11 cellular contexts compared by ENCODE assay signal in the genomic region with DNA sequence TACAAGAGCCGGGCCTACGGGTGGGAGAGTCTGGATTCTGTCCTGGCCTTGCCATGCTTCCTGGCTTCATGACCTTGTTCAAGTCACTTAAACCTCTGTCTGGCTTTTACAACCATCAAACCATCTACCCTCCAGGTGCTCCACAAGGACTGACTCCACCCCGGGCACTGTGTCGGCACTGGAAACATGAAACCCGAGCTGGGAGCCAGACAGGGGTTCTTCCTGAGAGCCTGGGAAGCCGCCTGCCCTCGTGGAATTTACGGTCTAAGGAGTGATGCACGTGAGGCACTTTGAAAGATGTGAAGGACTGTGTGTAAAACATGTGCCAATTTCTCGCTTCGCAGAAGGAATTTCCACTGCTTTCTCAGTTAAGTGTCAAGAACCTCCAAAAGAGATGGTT. TPM values are rescaled to one million over a fixed set of nuclear protein-coding genes. Genes with fewer than 3 reads are reported as not detected.
DNase-seq lines count a peak whose midpoint lies in the region; ATAC-seq and TF ChIP-seq lines count a peak whose summit lies in the region.
"Had no signal": no experiment of that assay in that cellular context is flagged by ENCODE, and none has a peak within 500 bp of the region (broad histone marks: within the 10 kb centered on the region; RNA-seq: fewer than 3 reads in every experiment).

No MANE protein-coding gene starts in this region.

- peak overlapping the region; percentile 47 for H3K27ac Mint-ChIP-seq in Caco-2 (ENCODE audit: unreplicated experiment)
- H3K27ac Mint-ChIP-seq: neural progenitor cell had no signal

- H3K27me3 ChIP-seq in Caco-2 (replicated peaks; ENCODE audit: control insufficient read depth, insufficient read depth, low read length) (no peaks in the 10 kb centered on the region), WERI-Rb-1 (ENCODE audit: insufficient read depth, low read depth, severe bottlenecking) (no peaks in the 10 kb centered on the region)
- H3K27me3 ChIP-seq: gastrocnemius medialis, neural progenitor cell had no signal

- H3K4me1 Mint-ChIP-seq in Caco-2 (ENCODE audit: low read depth, unreplicated experiment): no peaks in the 10 kb centered on the region

- TF ChIP-seq CTCF in Caco-2 (IDR thresholded peaks at IDR 0.05; ENCODE audit: insufficient read depth in 1 of 2, low read depth in 1 of 2, low read length in 1 of 2, severe bottlenecking in 1 of 2, unreplicated experiment in 1 of 2) (no peak), WERI-Rb-1 (IDR thresholded peaks at IDR 0.05; ENCODE audit: low read depth, low read length) (no peak)

- DNase-seq in Caco-2 (no peak), HEK293T (ENCODE audit: extremely low spot score) (peak; percentile 19), NCI-H524 (lab: John Stamatoyannopoulos, UW) (peak; percentile 56 to 73), iPS-NIHi7 (ENCODE audit: extremely low spot score) (peak; percentile 55), WERI-Rb-1 (no peak), NCI-H2227 (lab: John Stamatoyannopoulos, UW; ENCODE audit: unreplicated experiment) (no peak)
- DNase-seq in activated effector memory CD4-positive, alpha-beta T cell treated with Interleukin-2 at 50 U/mL for 16 hours: no peak
- DNase-seq: gastrocnemius medialis, SW 1271 had no signal

- intact Hi-C loops in Caco-2 (cut with micrococcal nuclease; ENCODE audit: unreplicated experiment): no loop called here

- no peaks in the 10 kb centered on the region for H3K9me3 Mint-ChIP-seq in Caco-2 (ENCODE audit: unreplicated experiment)

- H3K36me3 ChIP-seq in Caco-2 (ENCODE audit: control insufficient read depth, insufficient read depth, low read length): no peaks in the 10 kb centered on the region; the same call in 1 of the 2 replicates
- no peaks in the 10 kb centered on the region for H3K36me3 ChIP-seq in WERI-Rb-1
- H3K36me3 ChIP-seq: gastrocnemius medialis, neural progenitor cell had no signal

- BruUV-seq in Caco-2 (replicated peaks; lab: Mats Ljungman, UMichigan): no TSS peak

- H3K4me1 ChIP-seq in Caco-2: no peaks in the 10 kb centered on the region
- H3K4me1 ChIP-seq: neural progenitor cell had no signal

- CTCF ChIA-PET in Caco-2 (lab: Charles Lee): no interaction called here
- CTCF ChIA-PET in HEK293T (lab: Yijun Ruan, JAX): interaction anchor here (1.5 kb wide), 1 partner anchor 10 kb away, joined by 3 read pairs; no protein-coding TSS in a partner anchor

- no peak for ATAC-seq in HG02588 (IDR thresholded peaks at IDR 0.05; ENCODE audit: unreplicated experiment)
- ATAC-seq: gastrocnemius medialis had no signal

- H3K4me3 Mint-ChIP-seq in Caco-2 (ENCODE audit: unreplicated experiment): no peak overlapping the region

- no peak overlapping the region for H3K4me3 ChIP-seq in Caco-2 (ENCODE audit: low read depth, low read length)
- H3K4me3 ChIP-seq in WERI-Rb-1 (ENCODE audit: low read depth, low read length): no peak overlapping the region
- H3K4me3 ChIP-seq: gastrocnemius medialis, neural progenitor cell had no signal

- no peak overlapping the region for H3K27ac ChIP-seq in WERI-Rb-1
- H3K27ac ChIP-seq: neural progenitor cell had no signal

- H3K36me3 Mint-ChIP-seq in Caco-2 (ENCODE audit: insufficient read depth, unreplicated experiment): peaks cover 56% of the 10 kb centered on the region
- H3K36me3 Mint-ChIP-seq: neural progenitor cell had no signal

- no peaks in the 10 kb centered on the region for H3K27me3 Mint-ChIP-seq in Caco-2 (ENCODE audit: insufficient read depth, unreplicated experiment)

- H3K9me3 ChIP-seq in Caco-2: no peaks in the 10 kb centered on the region
- no peaks in the 10 kb centered on the region for H3K9me3 ChIP-seq in WERI-Rb-1 (ENCODE audit: severe bottlenecking)
- H3K9me3 ChIP-seq: gastrocnemius medialis had no signal

- POLR2A ChIA-PET in Caco-2 (lab: Charles Lee) (no interaction called here), HEK293T (lab: Yijun Ruan, JAX) (interaction anchor here (1.9 kb wide), 1 partner anchor 12 kb away, joined by 5 read pairs; a partner anchor contains a TSS)

TF ChIP-seq in HEK293T, 16 proteins besides CTCF, POLR2A, EP300 and RAD21:
- peak; percentile 66 for TF ChIP-seq L3MBTL2 (conservative IDR thresholded peaks at IDR 0.05)
- TF ChIP-seq, protein P1, sequence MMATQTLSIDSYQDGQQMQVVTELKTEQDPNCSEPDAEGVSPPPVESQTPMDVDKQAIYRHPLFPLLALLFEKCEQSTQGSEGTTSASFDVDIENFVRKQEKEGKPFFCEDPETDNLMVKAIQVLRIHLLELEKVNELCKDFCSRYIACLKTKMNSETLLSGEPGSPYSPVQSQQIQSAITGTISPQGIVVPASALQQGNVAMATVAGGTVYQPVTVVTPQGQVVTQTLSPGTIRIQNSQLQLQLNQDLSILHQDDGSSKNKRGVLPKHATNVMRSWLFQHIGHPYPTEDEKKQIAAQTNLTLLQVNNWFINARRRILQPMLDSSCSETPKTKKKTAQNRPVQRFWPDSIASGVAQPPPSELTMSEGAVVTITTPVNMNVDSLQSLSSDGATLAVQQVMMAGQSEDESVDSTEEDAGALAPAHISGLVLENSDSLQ (IDR thresholded peaks at IDR 0.05): no peak

RNA-seq across cellular contexts. Expression of a gene that starts 11.6 kb away (rescaled TPM):
- total RNA-seq in Caco-2 (2022): 6.6 and 7.3 TPM in 2 replicates

RNA-seq across cellular contexts. Expression of a gene that starts 54.1 kb away (rescaled TPM):
- total RNA-seq in Caco-2 (2022): 198 and 208 TPM in 2 replicates

Comparison
In these comparisons a context has a peak if more than half of its experiments do, and no peak if none do; other contexts are left out.
1. DNase-seq: peak in HEK293T (single experiment), NCI-H524 (2 of 2) and iPS-NIHi7 (single experiment); none in Caco-2 (0 of 2), activated effector memory CD4-positive, alpha-beta T cell treated with Interleukin-2 at 50 U/mL for 16 hours (single experiment), WERI-Rb-1 (single experiment) and NCI-H2227 (single experiment).